8 cellular contexts compared by ENCODE assay signal in genomic region chr19:2488942-2489731, GRCh38. TPM values are rescaled to one million over a fixed set of nuclear protein-coding genes. Genes with fewer than 3 reads are reported as not detected.
DNase-seq lines count a peak whose midpoint lies in the region; ATAC-seq and TF ChIP-seq lines count a peak whose summit lies in the region.

No MANE protein-coding gene starts in this region.

- H3K27ac ChIP-seq in cardiac muscle cell, result peak overlapping the region; percentile 53
- peak overlapping the region; percentile 73 for H3K27ac ChIP-seq in trophoblast cell (ENCODE audit: low read depth, low read length)

- no peak overlapping the region for H3K4ac ChIP-seq in trophoblast cell (ENCODE audit: low read depth, low read length)

- H3K4me1 ChIP-seq in cardiac muscle cell (ENCODE audit: low read depth), result peaks cover 12% of the 10 kb centered on the region
- H3K4me1 ChIP-seq in trophoblast cell (ENCODE audit: control insufficient read depth in 1 of 2, insufficient read depth in 2 of 2, low read length in 2 of 2), result peaks cover 12 to 25% of the 10 kb centered on the region in 2 experiments

- peaks cover 15% of the 10 kb centered on the region for H3K27me3 ChIP-seq in H7 (ENCODE audit: control insufficient read depth, insufficient read depth, low read length)
- H3K27me3 ChIP-seq in cardiac muscle cell, result no peaks in the 10 kb centered on the region
- H3K27me3 ChIP-seq in trophoblast cell (ENCODE audit: insufficient read depth, low read length), result no peaks in the 10 kb centered on the region

- peak overlapping the region; percentile 77 for H4K91ac ChIP-seq in trophoblast cell (ENCODE audit: low read depth, low read length)

- H3K79me2 ChIP-seq in trophoblast cell (ENCODE audit: control insufficient read depth, insufficient read depth, low read length, poor library complexity), result no peaks in the 10 kb centered on the region

- peak; percentile 48 for ATAC-seq in activated CD8-positive, alpha-beta T cell treated with anti-CD3 and anti-CD28 coated beads, Interleukin-2, amount 10 ng/mL, durations not matched to agents 7 days and 5 days
- ATAC-seq in GM19395 (IDR thresholded peaks at IDR 0.05; ENCODE audit: unreplicated experiment) (no peak), GM21737 (IDR thresholded peaks at IDR 0.05; ENCODE audit: unreplicated experiment) (no peak)

- no peak overlapping the region for H4K8ac ChIP-seq in trophoblast cell (ENCODE audit: low read depth, low read length)

- no peak overlapping the region for H2BK12ac ChIP-seq in trophoblast cell (ENCODE audit: low read length)

- peak overlapping the region; percentile 50 for H2BK120ac ChIP-seq in trophoblast cell (ENCODE audit: insufficient read depth, low read length, poor library complexity)

- peak overlapping the region; percentile 16 for H3K4me3 Mint-ChIP-seq in activated CD8-positive, alpha-beta T cell treated with anti-CD3 and anti-CD28 coated beads, Interleukin-2, amount 10 ng/mL, durations not matched to agents 7 days and 5 days

- H3K27ac Mint-ChIP-seq in activated CD8-positive, alpha-beta T cell treated with anti-CD3 and anti-CD28 coated beads, Interleukin-2, amount 10 ng/mL, durations not matched to agents 7 days and 5 days, result no peak overlapping the region

- peak overlapping the region; percentile 8 for H3K4me2 ChIP-seq in trophoblast cell (ENCODE audit: low read length)

- H4K12ac ChIP-seq in trophoblast cell (ENCODE audit: low read depth, low read length), result no peak overlapping the region

- peak overlapping the region; percentile 9 for H3K14ac ChIP-seq in trophoblast cell (ENCODE audit: low read length)

- H3K36me3 Mint-ChIP-seq in activated CD8-positive, alpha-beta T cell treated with anti-CD3 and anti-CD28 coated beads, Interleukin-2, amount 10 ng/mL, durations not matched to agents 7 days and 5 days (ENCODE audit: low read depth), result no peaks in the 10 kb centered on the region

- H3K9ac ChIP-seq in trophoblast cell (ENCODE audit: low read length), result no peak overlapping the region

- H3K36me3 ChIP-seq in H7 (replicated peaks; ENCODE audit: control insufficient read depth, insufficient read depth, low read length) (no peaks in the 10 kb centered on the region), cardiac muscle cell (no peaks in the 10 kb centered on the region), trophoblast cell (ENCODE audit: control insufficient read depth in 1 of 2, insufficient read depth in 2 of 2, low read length in 2 of 2) (no peaks in the 10 kb centered on the region)

- CTCF ChIA-PET in activated CD8-positive, alpha-beta T cell treated with anti-CD3 and anti-CD28 coated beads, Interleukin-2, amount 10 ng/mL, durations not matched to agents 7 days and 5 days (lab: Charles Lee), result no interaction called here

- no CpG with 5 or more reads among the region's 78 CpGs for WGBS in trophoblast cell (ENCODE audit: extremely low coverage, insufficient coverage, insufficient read length)

- peaks cover 32% of the 10 kb centered on the region for H3K79me1 ChIP-seq in trophoblast cell (ENCODE audit: low read length)

- H3K9me3 ChIP-seq in cardiac muscle cell (ENCODE audit: low read depth) (no peaks in the 10 kb centered on the region), trophoblast cell (ENCODE audit: insufficient read depth, low read depth, low read length) (peaks cover 10% of the 10 kb centered on the region)

- peak overlapping the region; percentile 35 for H3K4me3 ChIP-seq in H7 (ENCODE audit: insufficient read depth, low read depth, low read length)
- H3K4me3 ChIP-seq in cardiac muscle cell, result peak overlapping the region; percentile 31
- H3K4me3 ChIP-seq in trophoblast cell (ENCODE audit: low read depth, low read length), result no peak overlapping the region

- no peak overlapping the region for H3K18ac ChIP-seq in trophoblast cell (ENCODE audit: low read length)

- DNase-seq in Ammon's horn (ENCODE audit: low spot score) (peak; percentile 44), H7 (peak; percentile 87), cardiac muscle cell (ENCODE audit: low read depth in 1 of 2, low spot score in 1 of 2) (peak; percentile 74 to 93), trophoblast cell (peak in 1 of 2 donors; percentile 43)
- DNase-seq in activated CD8-positive, alpha-beta T cell treated with anti-CD3 and anti-CD28 coated beads, Interleukin-2, amount 10 ng/mL, durations not matched to agents 7 days and 5 days, result no peak
- no peak for DNase-seq in central memory CD4-positive, alpha-beta T cell

- H3K23ac ChIP-seq in trophoblast cell (ENCODE audit: low read length), result no peak overlapping the region

- no peak for TF ChIP-seq CTCF in cardiac muscle cell (IDR thresholded peaks at IDR 0.05; ENCODE audit: low read depth, low read length)

- POLR2A ChIA-PET in activated CD8-positive, alpha-beta T cell treated with anti-CD3 and anti-CD28 coated beads, Interleukin-2, amount 10 ng/mL, durations not matched to agents 7 days and 5 days (lab: Charles Lee), result interaction anchor here (0.9 to 2.0 kb wide), 2 partner anchors 13 kb away, joined by 3 to 9 read pairs; partner anchors contain the start of gene GADD45B

- peaks cover 40% of the 10 kb centered on the region for H3K27me3 Mint-ChIP-seq in activated CD8-positive, alpha-beta T cell treated with anti-CD3 and anti-CD28 coated beads, Interleukin-2, amount 10 ng/mL, durations not matched to agents 7 days and 5 days (ENCODE audit: low read depth)

- no peak overlapping the region for H2AK5ac ChIP-seq in trophoblast cell (ENCODE audit: low read length)

- H3K4me1 Mint-ChIP-seq in activated CD8-positive, alpha-beta T cell treated with anti-CD3 and anti-CD28 coated beads, Interleukin-2, amount 10 ng/mL, durations not matched to agents 7 days and 5 days (ENCODE audit: low read depth), result peaks cover 34% of the 10 kb centered on the region

- H2BK5ac ChIP-seq in trophoblast cell (ENCODE audit: low read depth, low read length, poor library complexity), result no peak overlapping the region

- H3K9me3 Mint-ChIP-seq in activated CD8-positive, alpha-beta T cell treated with anti-CD3 and anti-CD28 coated beads, Interleukin-2, amount 10 ng/mL, durations not matched to agents 7 days and 5 days (ENCODE audit: insufficient read depth), result peaks cover 2% of the 10 kb centered on the region

- no peak overlapping the region for H2AFZ ChIP-seq in trophoblast cell (ENCODE audit: insufficient read depth, low read length, poor library complexity)

RNA-seq across cellular contexts. Expression of gene GADD45B, which starts 13.2 kb away (rescaled TPM):
- total RNA-seq in H7 (2014; rRNA removed; shearing (Covaris generic)), result 29.4 and 39.9 TPM in 2 replicates
- total RNA-seq in activated CD8-positive, alpha-beta T cell treated with anti-CD3 and anti-CD28 coated beads, Interleukin-2, amount 10 ng/mL, durations not matched to agents 7 days and 5 days, result 10 to 100 TPM; 59.2 to 61.4 TPM
- total RNA-seq in cardiac muscle cell, result 44.8 and 75.2 TPM in 2 replicates
- 30.5 and 66.4 TPM in 2 replicates for polyA plus RNA-seq in cardiac muscle cell
- polyA plus RNA-seq in trophoblast cell (2013), result 89.4 and 93.2 TPM in 2 replicates

RNA-seq across cellular contexts. Expression of gene LMNB2, which starts 32.4 kb away (rescaled TPM):
- 204 and 229 TPM in 2 replicates for total RNA-seq in H7 (2014; rRNA removed; shearing (Covaris generic))
- total RNA-seq in activated CD8-positive, alpha-beta T cell treated with anti-CD3 and anti-CD28 coated beads, Interleukin-2, amount 10 ng/mL, durations not matched to agents 7 days and 5 days, result 100 to 1,000 TPM; 108 to 119 TPM
- 78.6 and 127 TPM in 2 replicates for total RNA-seq in cardiac muscle cell
- 42.5 and 66.9 TPM in 2 replicates for polyA plus RNA-seq in cardiac muscle cell
- polyA plus RNA-seq in trophoblast cell (2013), result 103 and 105 TPM in 2 replicates

Comparison
In these comparisons a context has a peak if more than half of its experiments do, and no peak if none do; other contexts are left out.
1. DNase-seq: peak in Ammon's horn (single experiment), H7 (single experiment) and cardiac muscle cell (2 of 2); none in activated CD8-positive, alpha-beta T cell treated with anti-CD3 and anti-CD28 coated beads, Interleukin-2, amount 10 ng/mL, durations not matched to agents 7 days and 5 days (single experiment) and central memory CD4-positive, alpha-beta T cell (single experiment).